10 cellular contexts compared by ENCODE assay signal in the genomic region with DNA sequence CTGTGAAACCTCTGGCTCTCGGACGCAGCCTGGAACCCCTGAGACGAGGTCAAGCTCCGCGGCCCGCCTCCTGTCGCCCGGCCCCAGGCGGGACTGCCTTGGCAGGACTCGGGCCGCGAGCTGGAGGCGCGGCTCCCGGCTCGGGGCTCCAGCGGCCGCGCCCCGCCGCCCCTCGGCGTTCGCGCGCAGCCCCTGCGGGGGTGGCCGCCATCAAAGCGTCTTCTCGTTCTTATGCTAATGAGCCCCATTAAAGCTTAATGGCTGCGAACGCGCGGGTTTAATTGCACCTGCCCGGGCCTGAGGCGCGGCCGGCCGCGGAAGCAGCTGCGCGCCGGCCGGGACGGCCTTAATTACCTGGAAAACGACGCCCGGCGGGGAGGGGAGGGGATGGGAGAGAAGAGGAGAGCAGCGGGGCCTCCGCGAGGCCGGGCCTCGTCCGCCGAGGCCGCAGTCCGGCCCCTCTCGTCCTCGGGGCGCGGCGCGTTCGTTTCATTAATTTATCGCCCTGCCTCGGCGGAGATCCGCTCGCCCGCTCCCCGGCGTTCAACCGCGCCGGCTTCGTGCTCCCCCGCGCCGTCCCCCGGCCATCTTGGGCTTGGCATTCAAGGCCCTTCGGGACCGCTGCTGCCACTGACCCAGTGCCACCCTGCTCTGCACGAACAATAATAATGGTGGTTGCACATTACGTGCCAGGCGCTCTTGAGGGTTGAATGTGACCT. TPM values are rescaled to one million over a fixed set of nuclear protein-coding genes. Genes with fewer than 3 reads are reported as not detected.
DNase-seq lines count a peak whose midpoint lies in the region; ATAC-seq and FAIRE-seq lines count a peak whose summit lies in the region.
"Had no signal": no experiment of that assay in that cellular context is flagged by ENCODE, and none has a peak within 500 bp of the region (broad histone marks: within the 10 kb centered on the region; RNA-seq: fewer than 3 reads in every experiment).

No MANE protein-coding gene starts in this region.

- ATAC-seq in GM21786 (IDR thresholded peaks at IDR 0.05; ENCODE audit: unreplicated experiment) = no peak
- no peak for ATAC-seq in naive thymus-derived CD8-positive, alpha-beta T cell

- H3K36me3 ChIP-seq in H7 (replicated peaks; ENCODE audit: control insufficient read depth, insufficient read depth, low read length) (no peaks in the 10 kb centered on the region), small intestine (ENCODE audit: control insufficient read depth in 2 of 2, insufficient read depth in 2 of 2, low read length in 2 of 2) (no peaks in the 10 kb centered on the region)
- H3K36me3 ChIP-seq in CD4-positive, alpha-beta memory T cell (ENCODE audit: insufficient read depth, low read length) = no peaks in the 10 kb centered on the region
- H3K36me3 ChIP-seq: neutrophil had no signal

- no peak overlapping the region for H3K27ac Mint-ChIP-seq in activated naive CD8-positive, alpha-beta T cell treated with anti-CD3 and anti-CD28 coated beads for 36 hours
- no peak overlapping the region for H3K27ac Mint-ChIP-seq in CD4-positive, alpha-beta memory T cell
- H3K27ac Mint-ChIP-seq in naive thymus-derived CD8-positive, alpha-beta T cell = no peak overlapping the region

- H3K4me3 Mint-ChIP-seq in activated naive CD8-positive, alpha-beta T cell treated with anti-CD3 and anti-CD28 coated beads for 36 hours = no peak overlapping the region
- no peak overlapping the region for H3K4me3 Mint-ChIP-seq in CD4-positive, alpha-beta memory T cell
- no peak overlapping the region for H3K4me3 Mint-ChIP-seq in naive thymus-derived CD8-positive, alpha-beta T cell

- FAIRE-seq in small intestine (lab: Jason Lieb, UNC) = no peak

- H3K27me3 ChIP-seq in H7 (ENCODE audit: control insufficient read depth, insufficient read depth, low read length) (peaks cover 97% of the 10 kb centered on the region), small intestine (ENCODE audit: control insufficient read depth in 2 of 2, insufficient read depth in 2 of 2, low read length in 2 of 2) (no peaks in the 10 kb centered on the region)
- no peaks in the 10 kb centered on the region for H3K27me3 ChIP-seq in CD4-positive, alpha-beta memory T cell (ENCODE audit: insufficient read depth, low read length)

- H3K36me3 Mint-ChIP-seq in activated naive CD8-positive, alpha-beta T cell treated with anti-CD3 and anti-CD28 coated beads for 36 hours = peaks cover 5% of the 10 kb centered on the region
- H3K36me3 Mint-ChIP-seq in CD4-positive, alpha-beta memory T cell = no peaks in the 10 kb centered on the region
- H3K36me3 Mint-ChIP-seq in naive thymus-derived CD8-positive, alpha-beta T cell = peaks cover 0 to 9% (median 0%) of the 10 kb centered on the region in 3 donors

- POLR2A ChIA-PET in CD4-positive, alpha-beta memory T cell (lab: Charles Lee; ENCODE audit: partially characterized antibody) = no interaction called here
- POLR2A ChIA-PET in naive thymus-derived CD8-positive, alpha-beta T cell (lab: Charles Lee) = interaction anchor here (0.9 to 1.1 kb wide), 3 partner anchors 8 to 32 kb away, joined by 3 to 5 read pairs (median 4); no protein-coding TSS in a partner anchor

- H3K9me3 ChIP-seq in small intestine (ENCODE audit: control insufficient read depth, low read depth) = no peaks in the 10 kb centered on the region
- H3K9me3 ChIP-seq in CD4-positive, alpha-beta memory T cell (ENCODE audit: control insufficient read depth in 1 of 2, low read length in 2 of 2) = no peaks in the 10 kb centered on the region
- H3K9me3 ChIP-seq: neutrophil had no signal

- H3K4me1 Mint-ChIP-seq in activated naive CD8-positive, alpha-beta T cell treated with anti-CD3 and anti-CD28 coated beads for 36 hours = peaks cover 46% of the 10 kb centered on the region
- H3K4me1 Mint-ChIP-seq in CD4-positive, alpha-beta memory T cell = peaks cover 4 to 20% (median 6%) of the 10 kb centered on the region in 4 donors
- peaks cover 34 to 64% (median 45%) of the 10 kb centered on the region in 4 donors for H3K4me1 Mint-ChIP-seq in naive thymus-derived CD8-positive, alpha-beta T cell

- 14 to 42% (median 22%) methylated on average over 76 to 86 of the region's 86 CpGs for WGBS in small intestine, 3 donors

- H3K27me3 Mint-ChIP-seq in activated naive CD8-positive, alpha-beta T cell treated with anti-CD3 and anti-CD28 coated beads for 36 hours = no peaks in the 10 kb centered on the region
- no peaks in the 10 kb centered on the region for H3K27me3 Mint-ChIP-seq in CD4-positive, alpha-beta memory T cell
- H3K27me3 Mint-ChIP-seq in naive thymus-derived CD8-positive, alpha-beta T cell = no peaks in the 10 kb centered on the region

- DNase-seq in H7 = peak; percentile 97
- peak; percentile 87 for DNase-seq in iPS-NIHi11 (ENCODE audit: low spot score)
- DNase-seq in small intestine = peak; percentile 38
- no peak for DNase-seq in activated naive CD8-positive, alpha-beta T cell treated with anti-CD3 and anti-CD28 coated beads for 36 hours
- no peak for DNase-seq in CD4-positive, alpha-beta memory T cell
- no peak for DNase-seq in naive thymus-derived CD8-positive, alpha-beta T cell
- DNase-seq: DMS153 had no signal

- H3K27ac ChIP-seq in angular gyrus (ENCODE audit: low read depth, low read length) = peak overlapping the region; percentile 10
- H3K27ac ChIP-seq in small intestine (ENCODE audit: low read depth in 1 of 2, low read length in 1 of 2) = no peak overlapping the region
- H3K27ac ChIP-seq in CD4-positive, alpha-beta memory T cell (ENCODE audit: low read depth, low read length) = no peak overlapping the region
- H3K27ac ChIP-seq: neutrophil had no signal

- peak overlapping the region; percentile 26 for H3K4me3 ChIP-seq in H7 (ENCODE audit: insufficient read depth, low read depth, low read length)
- peak overlapping the region in 1 of 2 donors; percentile 41 for H3K4me3 ChIP-seq in small intestine (ENCODE audit: low read depth in 1 of 2, low read length in 2 of 2)
- H3K4me3 ChIP-seq in CD4-positive, alpha-beta memory T cell (ENCODE audit: low read length in 2 of 2) = no peak overlapping the region

- CTCF ChIA-PET in CD4-positive, alpha-beta memory T cell (lab: Charles Lee; ENCODE audit: partially characterized antibody) = no interaction called here

- no peaks in the 10 kb centered on the region for H3K9me3 Mint-ChIP-seq in activated naive CD8-positive, alpha-beta T cell treated with anti-CD3 and anti-CD28 coated beads for 36 hours
- peaks cover 0 to 2% (median 0%) of the 10 kb centered on the region in 8 donors for H3K9me3 Mint-ChIP-seq in CD4-positive, alpha-beta memory T cell
- no peaks in the 10 kb centered on the region for H3K9me3 Mint-ChIP-seq in naive thymus-derived CD8-positive, alpha-beta T cell

- intact Hi-C loops in CD4-positive, alpha-beta memory T cell (cut with micrococcal nuclease) = no loop called here

- H3K4me1 ChIP-seq in small intestine (ENCODE audit: control insufficient read depth in 2 of 2, insufficient read depth in 1 of 2, low read depth in 1 of 2, low read length in 1 of 2) = no peaks in the 10 kb centered on the region
- H3K4me1 ChIP-seq in CD4-positive, alpha-beta memory T cell (ENCODE audit: insufficient read depth, low read length) = peaks cover 4% of the 10 kb centered on the region

RNA-seq across cellular contexts. Expression of gene RAI1, which starts 19.2 kb away (rescaled TPM):
- 11.3 and 13.7 TPM in 2 replicates for total RNA-seq in H7 (2014; rRNA removed; shearing (Covaris generic))
- polyA plus RNA-seq in small intestine = 1 to 10 TPM; 2.4 to 9.3 (median 3.1) TPM
- 10 to 100 TPM; 19.6 to 21.1 TPM for total RNA-seq in activated naive CD8-positive, alpha-beta T cell treated with anti-CD3 and anti-CD28 coated beads for 36 hours
- 10 to 100 TPM; 15.4 to 19.5 TPM for total RNA-seq in CD4-positive, alpha-beta memory T cell
- polyA plus RNA-seq in CD4-positive, alpha-beta memory T cell = 1 to 10 TPM in 1 of 2 donors, under 1 TPM in 1; 0.35 to 4.0 TPM
- total RNA-seq in naive thymus-derived CD8-positive, alpha-beta T cell = 10 to 100 TPM; 33.8 to 35.2 TPM
- 1 to 10 TPM; 1.5 to 4.0 (median 2.3) TPM for polyA plus RNA-seq in naive thymus-derived CD8-positive, alpha-beta T cell

Comparison
In these comparisons a context has a peak if more than half of its experiments do, and no peak if none do; other contexts are left out.
1. DNase-seq: peak in H7 (single experiment), iPS-NIHi11 (single experiment) and small intestine (single experiment); none in activated naive CD8-positive, alpha-beta T cell treated with anti-CD3 and anti-CD28 coated beads for 36 hours (single experiment), CD4-positive, alpha-beta memory T cell (0 of 5) and naive thymus-derived CD8-positive, alpha-beta T cell (0 of 10).